In genomic region chr13:39760521-39760920, GRCh38 we compare ENCODE assay signal across 20 cellular contexts.
DNase-seq lines count a peak whose midpoint lies in the region; ATAC-seq lines count a peak whose summit lies in the region.
"Had no signal": no experiment of that assay in that cellular context is flagged by ENCODE, and none has a peak within 500 bp of the region (broad histone marks: within the 10 kb centered on the region; RNA-seq: fewer than 3 reads in every experiment).

No MANE protein-coding gene starts in this region.

- no peaks in the 10 kb centered on the region for H3K9me3 ChIP-seq in Karpas-422 (ENCODE audit: low read length)
- H3K9me3 ChIP-seq: SJSA1 had no signal

- no peaks in the 10 kb centered on the region for H3K36me3 ChIP-seq in Karpas-422 (ENCODE audit: insufficient read depth, low read length)
- H3K36me3 ChIP-seq: heart left ventricle, SJSA1 had no signal

- no peaks in the 10 kb centered on the region for H4K20me1 ChIP-seq in Karpas-422 (ENCODE audit: insufficient read depth, low read depth, low read length)

- H3K9me2 ChIP-seq in Karpas-422 (replicated peaks; ENCODE audit: insufficient read depth, low read length), result no peaks in the 10 kb centered on the region

- H3K79me2 ChIP-seq in Karpas-422 (ENCODE audit: low read length), result no peaks in the 10 kb centered on the region

- no peak overlapping the region for H3K9ac ChIP-seq in Karpas-422 (ENCODE audit: low read length)

- H2AFZ ChIP-seq in Karpas-422 (ENCODE audit: low read length), result no peak overlapping the region

- ATAC-seq in GM18867 (IDR thresholded peaks at IDR 0.05; ENCODE audit: unreplicated experiment) (peak; percentile 83), GM21515 (IDR thresholded peaks at IDR 0.05; ENCODE audit: unreplicated experiment) (peak; percentile 84), HG03064 (IDR thresholded peaks at IDR 0.05; ENCODE audit: low read depth, unreplicated experiment) (peak; percentile 96)
- ATAC-seq: activated CD8-positive, alpha-beta memory T cell treated with anti-CD3 and anti-CD28 coated beads, Interleukin-2, amount 10 ng/mL, durations not matched to agents 7 days and 5 days; activated naive CD4-positive, alpha-beta T cell treated with anti-CD3 and anti-CD28 coated beads, Interleukin-2, amount 50 U/mL, for 72 hours; heart left ventricle; natural killer cell treated with Interleukin-12 subunit alpha and Interleukin-12 subunit beta and Interleukin-15 and Interleukin-18, amount 100 ng/mL, for 72 hours; right cardiac atrium had no signal

- H3K4me1 ChIP-seq in Karpas-422 (ENCODE audit: low read length), result peaks cover 33% of the 10 kb centered on the region
- H3K4me1 ChIP-seq: SJSA1 had no signal

- H3K4me2 ChIP-seq in Karpas-422 (ENCODE audit: low read depth, low read length, poor library complexity, severe bottlenecking), result peak overlapping the region; percentile 33

- no peak overlapping the region for H3K27ac ChIP-seq in Karpas-422 (ENCODE audit: low read length)
- H3K27ac ChIP-seq: heart left ventricle, SJSA1 had no signal

- DNase-seq in Karpas-422 (peak; percentile 46), activated gamma-delta T cell (lab: John Stamatoyannopoulos, UW) (no peak), DMS 273 treated with DMSO at 0.1 percent for 48 hours (lab: John Stamatoyannopoulos, UW) (no peak), cerebellum (ENCODE audit: low spot score) (no peak), NCI-H510A (lab: John Stamatoyannopoulos, UW) (no peak)
- DNase-seq: activated CD8-positive, alpha-beta memory T cell treated with anti-CD3 and anti-CD28 coated beads, Interleukin-2, amount 10 ng/mL, durations not matched to agents 7 days and 5 days; DND-41; heart left ventricle; KBM-7; NCI-H146; NCI-H82; right cardiac atrium; stimulated activated CD4-positive, alpha-beta T cell treated with anti-CD3 and anti-CD28 coated beads, Interleukin-4, amount 100 ng/mL, for 24 hours; stimulated activated naive CD4-positive, alpha-beta T cell treated with Interleukin-2 at 50 U/mL for 16 hours had no signal

- no peak overlapping the region for H3K4me3 ChIP-seq in Karpas-422 (ENCODE audit: low read length)
- H3K4me3 ChIP-seq: heart left ventricle, SJSA1 had no signal

- H3K27me3 ChIP-seq in Karpas-422 (ENCODE audit: low read length), result no peaks in the 10 kb centered on the region
- H3K27me3 ChIP-seq: heart left ventricle, SJSA1 had no signal
